In genomic region chr11:128246364-128247234, GRCh38 we compare ENCODE assay signal across 15 cellular contexts.
A peak's percentile ranks its signal among the peaks of the same experiment; 100 is the strongest.
DNase-seq lines count a peak whose midpoint lies in the region; ATAC-seq and TF ChIP-seq lines count a peak whose summit lies in the region.
"Had no signal": no experiment of that assay in that cellular context is flagged by ENCODE, and none has a peak within 500 bp of the region (broad histone marks: within the 10 kb centered on the region; RNA-seq: fewer than 3 reads in every experiment).

No MANE protein-coding gene starts in this region.

- H3K4me3 ChIP-seq in heart right ventricle (no peak overlapping the region), psoas muscle (no peak overlapping the region)
- H3K4me3 ChIP-seq: transverse colon had no signal

- no peak overlapping the region for H3K27ac Mint-ChIP-seq in stimulated activated naive B cell treated with anti-CD40 and anti-IgM and Interleukin-4, amounts not matched to agents 10 μg/mL and 1 μg/mL and 100 μg/mL, for 72 hours
- H3K27ac Mint-ChIP-seq: activated naive CD8-positive, alpha-beta T cell; dendritic cell treated with granulocyte-macrophage colony-stimulating factor and Interleukin-4, amounts not matched to agents 40 ng/mL and 50 ng/mL, for 4 days; naive B cell had no signal

- H3K4me1 ChIP-seq in heart right ventricle = peaks cover 0 to 9% (median 0%) of the 10 kb centered on the region in 9 donors
- no peaks in the 10 kb centered on the region for H3K4me1 ChIP-seq in psoas muscle

- H3K9me3 Mint-ChIP-seq in stimulated activated naive B cell treated with anti-CD40 and anti-IgM and Interleukin-4, amounts not matched to agents 10 μg/mL and 1 μg/mL and 100 μg/mL, for 72 hours = peaks cover 0 to under 1% of the 10 kb centered on the region in 2 donors
- H3K9me3 Mint-ChIP-seq: naive B cell had no signal

- intact Hi-C loops in heart right ventricle (cut with DNase I) (no loop called here), psoas muscle (cut with DNase I) (no loop called here)

- H3K27me3 Mint-ChIP-seq in stimulated activated naive B cell treated with anti-CD40 and anti-IgM and Interleukin-4, amounts not matched to agents 10 μg/mL and 1 μg/mL and 100 μg/mL, for 72 hours = peaks cover 0 to 9% of the 10 kb centered on the region in 2 donors
- H3K27me3 Mint-ChIP-seq: dendritic cell treated with granulocyte-macrophage colony-stimulating factor and Interleukin-4, amounts not matched to agents 40 ng/mL and 50 ng/mL, for 4 days; naive B cell had no signal

- TF ChIP-seq CTCF in heart right ventricle (IDR thresholded peaks at IDR 0.05) (no peak), psoas muscle (IDR thresholded peaks at IDR 0.05) (no peak)

- DNase-seq in EL (peak; percentile 17), amniotic epithelial cell (ENCODE audit: low read depth) (peak; percentile 85), heart right ventricle (no peak), psoas muscle (peak in 1 of 2 donors; percentile 21), Kasumi-1 (lab: John Stamatoyannopoulos, UW) (no peak), NCI-H446 treated with DMSO at 0.1 percent for 48 hours (lab: John Stamatoyannopoulos, UW) (no peak)
- no peak for DNase-seq in activated CD8-positive, alpha-beta memory T cell treated with anti-CD3 and anti-CD28 coated beads, Interleukin-2, amount 50 U/mL, for 48 hours
- no peak for DNase-seq in stimulated activated naive B cell treated with anti-CD40 and anti-IgM and Interleukin-4, amounts not matched to agents 10 μg/mL and 1 μg/mL and 100 μg/mL, for 72 hours
- DNase-seq: DMS153, foreskin melanocyte, kidney, naive B cell, transverse colon had no signal

- WGBS in heart right ventricle, 2 donors = 46 to 53% methylated on average over 12 of the region's 12 CpGs
- 41 to 43% (median 42%) methylated on average over 12 of the region's 12 CpGs for WGBS in psoas muscle, 3 donors

- H3K36me3 ChIP-seq in heart right ventricle (no peaks in the 10 kb centered on the region), psoas muscle (ENCODE audit: insufficient read depth in 1 of 2, low read depth in 1 of 2) (no peaks in the 10 kb centered on the region)
- H3K36me3 ChIP-seq: transverse colon had no signal

- H3K9me3 ChIP-seq in heart right ventricle = no peaks in the 10 kb centered on the region
- no peaks in the 10 kb centered on the region for H3K9me3 ChIP-seq in psoas muscle
- H3K9me3 ChIP-seq: transverse colon had no signal

- H3K27ac ChIP-seq in heart right ventricle (no peak overlapping the region), psoas muscle (no peak overlapping the region)

- ATAC-seq in heart right ventricle (peak in 5 of 8 donors; percentile 24 to 79 (median 57)), psoas muscle (peak in 3 of 4 donors; percentile 19 to 47 (median 36))
- no peak for ATAC-seq in stimulated activated naive B cell treated with anti-CD40 and anti-IgM and Interleukin-4, amounts not matched to agents 10 μg/mL and 1 μg/mL and 100 μg/mL, for 72 hours (replicated peaks)

- no peak overlapping the region for H3K4me3 Mint-ChIP-seq in stimulated activated naive B cell treated with anti-CD40 and anti-IgM and Interleukin-4, amounts not matched to agents 10 μg/mL and 1 μg/mL and 100 μg/mL, for 72 hours
- H3K4me3 Mint-ChIP-seq: activated naive CD8-positive, alpha-beta T cell; dendritic cell treated with granulocyte-macrophage colony-stimulating factor and Interleukin-4, amounts not matched to agents 40 ng/mL and 50 ng/mL, for 4 days; naive B cell had no signal

- H3K4me1 Mint-ChIP-seq in stimulated activated naive B cell treated with anti-CD40 and anti-IgM and Interleukin-4, amounts not matched to agents 10 μg/mL and 1 μg/mL and 100 μg/mL, for 72 hours = peaks cover 0 to under 1% of the 10 kb centered on the region in 2 donors

- H3K27me3 ChIP-seq in heart right ventricle (no peaks in the 10 kb centered on the region), psoas muscle (ENCODE audit: insufficient read depth in 3 of 3, low read length in 2 of 3) (peaks cover 0 to 6% (median 5%) of the 10 kb centered on the region in 3 donors)
- H3K27me3 ChIP-seq: transverse colon had no signal

- H3K36me3 Mint-ChIP-seq in stimulated activated naive B cell treated with anti-CD40 and anti-IgM and Interleukin-4, amounts not matched to agents 10 μg/mL and 1 μg/mL and 100 μg/mL, for 72 hours = no peaks in the 10 kb centered on the region
- H3K36me3 Mint-ChIP-seq: activated naive CD8-positive, alpha-beta T cell; naive B cell had no signal

Comparison
In these comparisons a context has a peak if more than half of its experiments do, and no peak if none do; other contexts are left out.
1. DNase-seq: peak in EL (single experiment) and amniotic epithelial cell (single experiment); none in heart right ventricle (0 of 2), activated CD8-positive, alpha-beta memory T cell treated with anti-CD3 and anti-CD28 coated beads, Interleukin-2, amount 50 U/mL, for 48 hours (single experiment), stimulated activated naive B cell treated with anti-CD40 and anti-IgM and Interleukin-4, amounts not matched to agents 10 μg/mL and 1 μg/mL and 100 μg/mL, for 72 hours (single experiment), Kasumi-1 (0 of 2) and NCI-H446 treated with DMSO at 0.1 percent for 48 hours (single experiment).
2. ATAC-seq: peak in heart right ventricle (5 of 8) and psoas muscle (3 of 4); none in stimulated activated naive B cell treated with anti-CD40 and anti-IgM and Interleukin-4, amounts not matched to agents 10 μg/mL and 1 μg/mL and 100 μg/mL, for 72 hours (0 of 2).